ENCODE assay signal across 2 cellular contexts in the genomic region with DNA sequence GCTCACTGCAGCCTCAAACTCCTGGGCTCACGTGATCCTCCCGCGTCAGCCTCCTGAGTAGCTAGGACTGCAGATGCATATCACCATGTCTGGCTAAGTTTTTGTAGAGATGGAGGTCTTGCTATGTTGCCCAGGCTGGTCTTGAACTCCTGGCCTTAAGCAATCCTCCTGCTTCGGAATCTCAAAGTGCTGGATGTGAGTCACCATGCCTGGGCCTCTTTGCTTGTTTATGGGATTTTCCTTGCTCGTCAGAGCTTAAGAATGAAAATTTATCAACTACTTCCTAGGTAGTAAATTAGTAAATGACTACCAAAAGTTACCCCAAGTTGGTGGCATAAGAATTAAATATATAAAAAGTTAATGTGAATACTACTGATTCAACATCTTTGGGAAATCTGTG.
TF ChIP-seq lines count a peak whose summit lies in the region.

No MANE protein-coding gene starts in this region.

TF ChIP-seq in IMR-90, 13 proteins besides CTCF, POLR2A, EP300 and RAD21:
- TF ChIP-seq RFX5 (IDR thresholded peaks at IDR 0.05; ENCODE audit: low read depth, low read length) (no peak), RCOR1 (IDR thresholded peaks at IDR 0.05; ENCODE audit: insufficient replicate concordance, low read length) (no peak), BHLHE40 (IDR thresholded peaks at IDR 0.05; ENCODE audit: low read depth, low read length) (no peak), CHD1 (IDR thresholded peaks at IDR 0.05; ENCODE audit: low read depth, low read length) (no peak), MAFK (IDR thresholded peaks at IDR 0.05; ENCODE audit: low read depth, low read length) (no peak)
TF ChIP-seq in IMR-90: peak in this region for 0.

TF ChIP-seq in GM12878, 131 proteins besides CTCF, POLR2A, EP300 and RAD21:
- TF ChIP-seq POLR2AphosphoS5 (IDR thresholded peaks at IDR 0.05; ENCODE audit: low read length) (peak; percentile 53; the same call in 1 of the 2 replicates), TBL1XR1 (IDR thresholded peaks at IDR 0.05; ENCODE audit: low read depth, low read length) (no peak)
TF ChIP-seq in GM12878: peak in this region for 1.
